In the genomic region with DNA sequence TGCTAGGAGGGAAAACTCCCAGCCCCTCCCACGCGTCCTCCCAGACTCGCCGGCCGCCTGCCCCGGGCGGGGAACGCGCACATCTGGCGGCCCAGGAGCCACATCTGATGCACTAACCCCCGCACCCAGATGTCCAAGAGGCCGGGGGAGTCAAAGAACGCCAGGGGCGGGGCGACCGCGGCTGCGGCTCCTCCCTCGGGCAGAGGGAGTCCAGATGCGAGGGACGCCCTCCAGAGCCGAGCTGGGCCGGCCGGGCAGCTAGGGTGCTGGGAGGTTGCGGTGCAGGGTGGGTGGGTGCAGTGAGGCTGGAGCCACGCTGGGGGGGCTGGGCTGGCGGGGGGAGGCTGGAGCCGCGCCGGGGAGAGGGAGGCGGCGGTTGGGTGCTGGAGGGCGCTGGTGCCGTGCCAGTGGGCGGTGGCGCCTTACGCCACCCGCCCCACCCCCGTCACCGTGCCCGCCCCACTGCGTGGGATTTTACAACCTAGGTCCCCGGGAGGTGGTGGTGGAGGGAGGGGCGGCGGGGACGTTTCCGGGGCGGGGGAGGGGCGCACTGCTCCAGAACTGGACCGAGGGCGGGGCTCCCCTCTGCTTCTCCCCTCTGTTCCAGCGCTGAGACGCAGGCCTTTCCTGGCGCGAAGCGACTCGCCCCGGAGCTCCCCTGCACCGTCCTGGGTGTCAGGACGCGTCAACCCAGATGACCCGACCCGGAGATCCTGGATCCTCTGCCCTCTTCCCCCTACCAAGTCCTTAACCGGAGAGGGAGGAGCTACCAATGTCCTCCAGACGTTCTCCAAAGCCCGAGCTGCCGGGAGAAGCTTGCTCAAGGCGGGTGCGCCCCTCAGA, we compare ENCODE assay signal across 8 cellular contexts.
A peak's percentile ranks its signal among the peaks of the same experiment; 100 is the strongest.
DNase-seq lines count a peak whose midpoint lies in the region; ATAC-seq and TF ChIP-seq lines count a peak whose summit lies in the region.

No MANE protein-coding gene starts in this region.

- DNase-seq in C1 segment of cervical spinal cord (lab: John Stamatoyannopoulos, UW) (peak; percentile 58 to 93 (median 87)), GM19240 (ENCODE audit: insufficient read length, low spot score) (peak; percentile 30), NCI-H526 treated with DMSO at 0.1 percent for 48 hours (lab: John Stamatoyannopoulos, UW) (peak; percentile 56), lower lobe of right lung (peak; percentile 92)
- DNase-seq in activated CD4-positive, alpha-beta memory T cell treated with anti-CD3 and anti-CD28 coated beads for 36 hours: peak; percentile 87
- peak; percentile 62 to 77 for DNase-seq in stimulated activated CD4-positive, alpha-beta T cell treated with anti-CD3 and anti-CD28 coated beads, Interleukin-4, amount 100 ng/mL, for 48 hours (ENCODE audit: low read depth in 2 of 2)

- CTCF ChIA-PET in activated CD4-positive, alpha-beta memory T cell treated with anti-CD3 and anti-CD28 coated beads for 36 hours (lab: Charles Lee): interaction anchor here (0.6 to 8.7 kb wide), 25 partner anchors 8 to 474 kb away, joined by 3 to 139 read pairs (median 4); partner anchors contain the start of gene REEP3

- peak overlapping the region; percentile 90 for H3K4me3 Mint-ChIP-seq in activated CD4-positive, alpha-beta memory T cell treated with anti-CD3 and anti-CD28 coated beads for 36 hours

- H3K9ac ChIP-seq in duodenal mucosa (ENCODE audit: low read depth in 1 of 2, low read length in 2 of 2): peak overlapping the region; percentile 94 to 96

- POLR2A ChIA-PET in activated CD4-positive, alpha-beta memory T cell treated with anti-CD3 and anti-CD28 coated beads for 36 hours (lab: Charles Lee): interaction anchor here (0.7 to 1.9 kb wide), 4 partner anchors 70 to 362 kb away, joined by 3 to 6 read pairs (median 4); no protein-coding TSS in a partner anchor

- H3K9me3 Mint-ChIP-seq in activated CD4-positive, alpha-beta memory T cell treated with anti-CD3 and anti-CD28 coated beads for 36 hours: no peaks in the 10 kb centered on the region

- TF ChIP-seq CTCF in lower lobe of right lung (IDR thresholded peaks at IDR 0.05): no peak

- H3K4me1 ChIP-seq in duodenal mucosa (ENCODE audit: control insufficient read depth in 1 of 2, insufficient read depth in 2 of 2, low read length in 2 of 2) (peaks cover 25 to 37% of the 10 kb centered on the region in 2 donors), lower lobe of right lung (peaks cover 40% of the 10 kb centered on the region)

- H3K9me3 ChIP-seq in duodenal mucosa (ENCODE audit: control insufficient read depth in 1 of 2, low read length in 2 of 2): no peaks in the 10 kb centered on the region
- H3K9me3 ChIP-seq in lower lobe of right lung: no peaks in the 10 kb centered on the region

- H3K27me3 Mint-ChIP-seq in activated CD4-positive, alpha-beta memory T cell treated with anti-CD3 and anti-CD28 coated beads for 36 hours: peaks cover 2% of the 10 kb centered on the region

- peak overlapping the region; percentile 95 for H3K27ac ChIP-seq in duodenal mucosa (ENCODE audit: low read depth, low read length)
- peak overlapping the region; percentile 99 for H3K27ac ChIP-seq in lower lobe of right lung

- H3K36me3 Mint-ChIP-seq in activated CD4-positive, alpha-beta memory T cell treated with anti-CD3 and anti-CD28 coated beads for 36 hours: no peaks in the 10 kb centered on the region

- ATAC-seq in HG03442 (IDR thresholded peaks at IDR 0.05; ENCODE audit: unreplicated experiment) (peak; percentile 61), lower lobe of right lung (peak; percentile 87 to 90)

- peaks cover 24% of the 10 kb centered on the region for H3K4me1 Mint-ChIP-seq in activated CD4-positive, alpha-beta memory T cell treated with anti-CD3 and anti-CD28 coated beads for 36 hours (ENCODE audit: low read depth)

- H3K4me3 ChIP-seq in duodenal mucosa (ENCODE audit: low read depth in 1 of 2, low read length in 2 of 2) (peak overlapping the region; percentile 91 to 98), lower lobe of right lung (peak overlapping the region; percentile 67)

- H3K36me3 ChIP-seq in duodenal mucosa (ENCODE audit: control insufficient read depth in 1 of 2, insufficient read depth in 2 of 2, low read length in 2 of 2) (no peaks in the 10 kb centered on the region), lower lobe of right lung (no peaks in the 10 kb centered on the region)

- intact Hi-C loops in activated CD4-positive, alpha-beta memory T cell treated with anti-CD3 and anti-CD28 coated beads for 36 hours (cut with micrococcal nuclease): loop anchor here (1.0 kb wide), 1 partner anchor 814 kb away; the partner anchor contains the start of gene EGR2
- intact Hi-C loops in lower lobe of right lung (cut with DNase I): loop anchor here (5.0 kb wide), 1 partner anchor 87 kb away; no protein-coding TSS in a partner anchor

- peak overlapping the region; percentile 75 for H3K27ac Mint-ChIP-seq in activated CD4-positive, alpha-beta memory T cell treated with anti-CD3 and anti-CD28 coated beads for 36 hours

- H3K27me3 ChIP-seq in duodenal mucosa (ENCODE audit: control insufficient read depth in 1 of 2, insufficient read depth in 2 of 2, low read length in 2 of 2) (no peaks in the 10 kb centered on the region), lower lobe of right lung (ENCODE audit: low read depth) (no peaks in the 10 kb centered on the region)

Comparison
In these comparisons a context has a peak if more than half of its experiments do, and no peak if none do; other contexts are left out.
1. Peak in every context shown above with its lines: DNase-seq, ATAC-seq, H3K4me3 ChIP-seq and H3K27ac ChIP-seq.
2. DNase-seq: peak in every context shown above with its lines; median percentile 92 in lower lobe of right lung; 87 in C1 segment of cervical spinal cord; 87 in activated CD4-positive, alpha-beta memory T cell treated with anti-CD3 and anti-CD28 coated beads for 36 hours; 70 in stimulated activated CD4-positive, alpha-beta T cell treated with anti-CD3 and anti-CD28 coated beads, Interleukin-4, amount 100 ng/mL, for 48 hours; 56 in NCI-H526 treated with DMSO at 0.1 percent for 48 hours; 30 in GM19240.